ENCODE assay signal across 8 cellular contexts in genomic region chr12:101697197-101697929, GRCh38. TPM values are rescaled to one million over a fixed set of nuclear protein-coding genes. Genes with fewer than 3 reads are reported as not detected.
A peak's percentile ranks its signal among the peaks of the same experiment; 100 is the strongest.
DNase-seq lines count a peak whose midpoint lies in the region; ATAC-seq and TF ChIP-seq lines count a peak whose summit lies in the region.

Gene CHPT1 (plus strand): TSS chr12:101697640. CDS start chr12:101697862, 222 bp downstream.

- peak within 1 kb of the TSS; percentile 95 for H2AFZ ChIP-seq in OCI-LY3 (ENCODE audit: low read depth, low read length)

- H3K79me2 ChIP-seq in OCI-LY3 (ENCODE audit: low read length): no peaks in the 10 kb centered on the region; the same call in 1 of the 2 replicates

- H3K4me1 Mint-ChIP-seq in CD4-positive, alpha-beta T cell (ENCODE audit: low read depth): peaks cover 46% of the 10 kb centered on the region
- peaks cover 44 to 62% (median 57%) of the 10 kb centered on the region in 3 donors for H3K4me1 Mint-ChIP-seq in naive B cell

- H4K20me1 ChIP-seq in OCI-LY3 (ENCODE audit: insufficient read depth, low read length): no peaks in the 10 kb centered on the region

- H3K4me3 Mint-ChIP-seq in CD4-positive, alpha-beta T cell: peak within 1 kb of the TSS; percentile 95
- H3K4me3 Mint-ChIP-seq in naive B cell: peak within 1 kb of the TSS; percentile 95 to 99 (median 98)

- H3K27ac ChIP-seq in CD4-positive, alpha-beta T cell (ENCODE audit: low read depth, low read length): no peak within 1 kb of the TSS
- H3K27ac ChIP-seq in OCI-LY3 (ENCODE audit: low read length): no peak within 1 kb of the TSS

- H3K27me3 ChIP-seq in CD4-positive, alpha-beta T cell (ENCODE audit: control insufficient read depth, insufficient read depth, low read length): no peaks in the 10 kb centered on the region
- H3K27me3 ChIP-seq in OCI-LY3 (ENCODE audit: low read depth, low read length): 0 out of 2 replicates have a peak, but pooled peaks cover 5% of the 10 kb centered on the region

- intact Hi-C loops in CD4-positive, alpha-beta T cell (cut with DNase I, micrococcal nuclease): loop anchor here in 1 of 2 experiments (5.0 kb wide), 1 partner anchor 135 kb away; the partner anchor contains the start of gene GNPTAB

- peak; percentile 80 for ATAC-seq in CD4-positive, alpha-beta T cell (ENCODE audit: poor library complexity)
- ATAC-seq in GM19324 (IDR thresholded peaks at IDR 0.05; ENCODE audit: low FRiP score, unreplicated experiment): peak; percentile 75
- peak; percentile 71 for ATAC-seq in HG03460 (IDR thresholded peaks at IDR 0.05; ENCODE audit: unreplicated experiment)
- peak; percentile 71 for ATAC-seq in esophagus mucosa
- ATAC-seq in naive B cell (ENCODE audit: low read depth in 2 of 2): peak; percentile 68 to 73

- no peaks in the 10 kb centered on the region for H3K27me3 Mint-ChIP-seq in CD4-positive, alpha-beta T cell
- no peaks in the 10 kb centered on the region for H3K27me3 Mint-ChIP-seq in naive B cell

- H3K9me3 Mint-ChIP-seq in CD4-positive, alpha-beta T cell: no peaks in the 10 kb centered on the region
- no peaks in the 10 kb centered on the region for H3K9me3 Mint-ChIP-seq in naive B cell

- no peak for TF ChIP-seq CTCF in CD4-positive, alpha-beta T cell (IDR thresholded peaks at IDR 0.05)
- no peak for TF ChIP-seq CTCF in OCI-LY3 (IDR thresholded peaks at IDR 0.05; ENCODE audit: low read depth, low read length)

- CTCF ChIA-PET in CD4-positive, alpha-beta T cell (lab: Charles Lee): interaction anchor here (1.0 to 1.3 kb wide), 2 partner anchors 62 to 126 kb away, joined by 3 read pairs; no protein-coding TSS in a partner anchor

- peaks cover 12% of the 10 kb centered on the region for H3K36me3 Mint-ChIP-seq in CD4-positive, alpha-beta T cell (ENCODE audit: low read depth)
- H3K36me3 Mint-ChIP-seq in naive B cell: peaks cover 0 to 8% of the 10 kb centered on the region in 2 donors

- peak within 1 kb of the TSS; percentile 73 for H3K9ac ChIP-seq in OCI-LY3 (ENCODE audit: low read length)

- DNase-seq in CD4-positive, alpha-beta T cell: peak; percentile 22 to 62 (median 48)
- DNase-seq in activated T-cell treated with anti-CD3 and anti-CD28 coated beads for 4 hours (peak; percentile 36), naive B cell (peak; percentile 84)
- DNase-seq in stimulated activated naive CD4-positive, alpha-beta T cell (lab: John Stamatoyannopoulos, UW): peak; percentile 29 to 76 (median 53)

- H3K4me1 ChIP-seq in OCI-LY3 (ENCODE audit: low read length): peaks cover 11% of the 10 kb centered on the region

- H3K9me3 ChIP-seq in CD4-positive, alpha-beta T cell (ENCODE audit: control insufficient read depth, low read length): no peaks in the 10 kb centered on the region
- H3K9me3 ChIP-seq in OCI-LY3 (ENCODE audit: insufficient read depth, low read length): no peaks in the 10 kb centered on the region

- peak within 1 kb of the TSS; percentile 87 for H3K4me3 ChIP-seq in OCI-LY3 (ENCODE audit: low read length)

- peak within 1 kb of the TSS; percentile 87 for H3K27ac Mint-ChIP-seq in CD4-positive, alpha-beta T cell
- peak within 1 kb of the TSS; percentile 96 to 99 (median 98) for H3K27ac Mint-ChIP-seq in naive B cell

- no peaks in the 10 kb centered on the region for H3K36me3 ChIP-seq in OCI-LY3 (replicated peaks; ENCODE audit: low read depth, low read length)

- POLR2A ChIA-PET in CD4-positive, alpha-beta T cell (lab: Charles Lee): interaction anchor here (0.8 kb wide), 1 partner anchor 62 kb away, joined by 3 read pairs; no protein-coding TSS in a partner anchor

- peak within 1 kb of the TSS; percentile 91 for H3K4me2 ChIP-seq in OCI-LY3 (ENCODE audit: low read length)

RNA-seq across cellular contexts. Expression of gene CHPT1, which starts in this region (rescaled TPM):
- 10 to 100 TPM; 10.8 to 11.9 TPM for total RNA-seq in CD4-positive, alpha-beta T cell
- total RNA-seq in esophagus mucosa: 8.0 TPM
- 100 to 1,000 TPM in 3 of 6 donors, 10 to 100 TPM in 3; 88.3 to 185 (median 105) TPM for polyA plus RNA-seq in naive B cell (ENCODE audit: low read depth in 6 of 6)
